Comparison of ENCODE assay signal across 8 cellular contexts in the genomic region with DNA sequence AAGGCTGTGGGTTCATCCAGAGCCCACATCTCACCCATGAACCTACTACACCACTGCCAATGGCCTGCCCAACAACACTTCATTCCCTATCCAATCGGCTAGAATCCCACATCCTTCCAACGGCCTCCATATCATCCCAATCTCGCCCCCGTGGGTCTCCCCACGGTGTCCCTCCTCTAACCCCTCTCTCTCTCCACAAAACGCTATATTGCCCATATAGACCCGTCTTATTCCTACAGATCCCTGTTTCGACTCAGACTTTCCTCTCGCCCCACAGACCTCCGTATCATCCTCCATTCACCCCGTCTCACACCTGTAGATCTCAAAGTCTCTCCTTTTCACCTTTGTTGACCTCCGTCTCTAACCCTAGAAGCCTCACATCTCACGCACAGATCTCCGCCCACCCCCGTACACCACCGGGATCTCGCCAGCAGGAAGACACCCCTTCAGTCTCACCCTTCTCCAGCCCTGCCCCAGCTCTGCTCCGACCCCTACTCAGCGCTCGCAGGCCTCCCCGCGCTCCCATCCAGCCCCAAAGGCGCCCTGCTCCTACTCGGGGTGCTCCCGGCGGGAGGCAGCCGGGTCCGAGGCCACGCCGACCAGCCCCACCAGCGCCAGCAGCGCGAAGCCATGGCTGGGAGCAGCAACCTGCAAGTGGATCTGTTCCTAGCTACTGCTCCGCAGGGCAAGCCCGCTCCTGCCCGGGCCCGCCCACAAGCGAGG. TPM values are rescaled to one million over a fixed set of nuclear protein-coding genes. Genes with fewer than 3 reads are reported as not detected.
DNase-seq lines count a peak whose midpoint lies in the region; ATAC-seq and TF ChIP-seq lines count a peak whose summit lies in the region.

Gene FDXR, minus strand, starts transcription at position 682 of the 723 bp plus-strand sequence. Its CDS starts 50 bp downstream, at position 632.

- no peaks in the 10 kb centered on the region for H3K27me3 ChIP-seq in trophoblast cell (ENCODE audit: insufficient read depth, low read length)

- H3K9ac ChIP-seq in trophoblast cell (ENCODE audit: low read length): peak within 1 kb of the TSS; percentile 91

- H4K8ac ChIP-seq in trophoblast cell (ENCODE audit: low read depth, low read length): peak within 1 kb of the TSS; percentile 97

- peak within 1 kb of the TSS; percentile 96 for H4K12ac ChIP-seq in trophoblast cell (ENCODE audit: low read depth, low read length)

- H2BK120ac ChIP-seq in trophoblast cell (ENCODE audit: insufficient read depth, low read length, poor library complexity): peak within 1 kb of the TSS; percentile 98

- TF ChIP-seq CTCF in HEK293 (tag by site-specific recombination; IDR thresholded peaks at IDR 0.05): peak; percentile 65; the same call in 1 of the 2 replicates
- no peak for TF ChIP-seq CTCF in GM20000 (IDR thresholded peaks at IDR 0.05; ENCODE audit: extremely low read depth, missing control alignments)

- DNase-seq in RPMI8226: peak; percentile 27
- no peak for DNase-seq in epithelial cell of prostate (ENCODE audit: low read depth, low spot score)
- no peak for DNase-seq in trophoblast cell
- DNase-seq in GM20000 (ENCODE audit: low spot score): no peak
- no peak for DNase-seq in SK-N-DZ (ENCODE audit: low spot score)
- no peak for DNase-seq in stimulated activated CD4-positive, alpha-beta T cell treated with anti-CD3 and anti-CD28 coated beads, Interleukin-4, amount 100 ng/mL, for 4 hours

- H3K79me2 ChIP-seq in trophoblast cell (ENCODE audit: control insufficient read depth, insufficient read depth, low read length, poor library complexity): peaks cover 5% of the 10 kb centered on the region

- H3K4me3 ChIP-seq in HEK293 (ENCODE audit: low read depth, low read length): peak within 1 kb of the TSS; percentile 83
- H3K4me3 ChIP-seq in trophoblast cell (ENCODE audit: low read depth, low read length): peak within 1 kb of the TSS; percentile 85

- peaks cover 0 to 34% of the 10 kb centered on the region in 2 experiments; a peak in 1 of 3 replicates for H3K36me3 ChIP-seq in HEK293 (ENCODE audit: control insufficient read depth in 2 of 2, insufficient read depth in 1 of 2, low read length in 2 of 2)
- H3K36me3 ChIP-seq in trophoblast cell (ENCODE audit: control insufficient read depth in 1 of 2, insufficient read depth in 2 of 2, low read length in 2 of 2): no peaks in the 10 kb centered on the region

- H3K4me1 ChIP-seq in HEK293 (ENCODE audit: control insufficient read depth, insufficient read depth, low read length) (peaks cover 10% of the 10 kb centered on the region), trophoblast cell (ENCODE audit: control insufficient read depth in 1 of 2, insufficient read depth in 2 of 2, low read length in 2 of 2) (peaks cover 3 to 11% of the 10 kb centered on the region in 2 experiments)

- peak within 1 kb of the TSS; percentile 94 for H2BK5ac ChIP-seq in trophoblast cell (ENCODE audit: low read depth, low read length, poor library complexity)

- no CpG with 5 or more reads among the region's 38 CpGs for WGBS in trophoblast cell (ENCODE audit: extremely low coverage, insufficient coverage, insufficient read length)

- H3K23ac ChIP-seq in trophoblast cell (ENCODE audit: low read length): no peak within 1 kb of the TSS

- peak within 1 kb of the TSS; percentile 99 for H2AFZ ChIP-seq in trophoblast cell (ENCODE audit: insufficient read depth, low read length, poor library complexity)

- H4K91ac ChIP-seq in trophoblast cell (ENCODE audit: low read depth, low read length): peak within 1 kb of the TSS; percentile 96

- H2BK12ac ChIP-seq in trophoblast cell (ENCODE audit: low read length): peak within 1 kb of the TSS; percentile 91

- H3K4ac ChIP-seq in trophoblast cell (ENCODE audit: low read depth, low read length): peak within 1 kb of the TSS; percentile 94

- peak; percentile 32 for ATAC-seq in GM18508 (IDR thresholded peaks at IDR 0.05; ENCODE audit: insufficient read depth, unreplicated experiment)

- peak within 1 kb of the TSS; percentile 99 for H3K14ac ChIP-seq in trophoblast cell (ENCODE audit: low read length)

- H3K9me3 ChIP-seq in HEK293 (ENCODE audit: control insufficient read depth, insufficient read depth, low read depth, low read length) (no peaks in the 10 kb centered on the region), trophoblast cell (ENCODE audit: insufficient read depth, low read depth, low read length) (peaks cover 3% of the 10 kb centered on the region)

- H3K18ac ChIP-seq in trophoblast cell (ENCODE audit: low read length): peak within 1 kb of the TSS; percentile 99

- CTCF ChIA-PET in HEK293 (lab: Yijun Ruan, JAX): interaction anchor here (0.6 to 7.4 kb wide), 10 partner anchors 7 to 329 kb away, joined by 3 to 83 read pairs (median 4); partner anchors contain the start of genes CD300H, GRIN2C and OTOP2

- peaks cover 8% of the 10 kb centered on the region for H3K79me1 ChIP-seq in trophoblast cell (ENCODE audit: low read length)

- H2AK5ac ChIP-seq in trophoblast cell (ENCODE audit: low read length): peak within 1 kb of the TSS; percentile 79

- peak within 1 kb of the TSS; percentile 86 for H3K27ac ChIP-seq in HEK293 (ENCODE audit: extremely low read depth, low read depth, low read length)
- H3K27ac ChIP-seq in epithelial cell of prostate: peak within 1 kb of the TSS; percentile 76
- peak within 1 kb of the TSS; percentile 82 for H3K27ac ChIP-seq in trophoblast cell (ENCODE audit: low read depth, low read length)

- POLR2A ChIA-PET in HEK293 (lab: Yijun Ruan, JAX): interaction anchor here (0.5 to 3.3 kb wide), 78 partner anchors 9 to 907 kb away, joined by 3 to 49 read pairs (median 4); partner anchors contain the start of genes CDR2L, GRB2, HID1 and JPT1

- peak within 1 kb of the TSS; percentile 92 for H3K4me2 ChIP-seq in trophoblast cell (ENCODE audit: low read length)

TF ChIP-seq in HEK293, 187 proteins besides CTCF, POLR2A, EP300 and RAD21 (continues in another document):
- TF ChIP-seq WT1 (tag by site-specific recombination; IDR thresholded peaks at IDR 0.05): 0 out of 2 replicates have a peak, but pooled peaks have one; percentile 9
- no peak for TF ChIP-seq ZNF561 (tag by site-specific recombination; IDR thresholded peaks at IDR 0.05; ENCODE audit: borderline replicate concordance)
- no peak; the same call in 1 of the 2 replicates for TF ChIP-seq ZNF335 (tag by site-specific recombination; conservative IDR thresholded peaks at IDR 0.05)
- TF ChIP-seq ZNF701 (tag by site-specific recombination; IDR thresholded peaks at IDR 0.05): no peak
- peak; percentile 94 for TF ChIP-seq SCRT2 (tag by site-specific recombination; IDR thresholded peaks at IDR 0.05)
- TF ChIP-seq, protein P1, sequence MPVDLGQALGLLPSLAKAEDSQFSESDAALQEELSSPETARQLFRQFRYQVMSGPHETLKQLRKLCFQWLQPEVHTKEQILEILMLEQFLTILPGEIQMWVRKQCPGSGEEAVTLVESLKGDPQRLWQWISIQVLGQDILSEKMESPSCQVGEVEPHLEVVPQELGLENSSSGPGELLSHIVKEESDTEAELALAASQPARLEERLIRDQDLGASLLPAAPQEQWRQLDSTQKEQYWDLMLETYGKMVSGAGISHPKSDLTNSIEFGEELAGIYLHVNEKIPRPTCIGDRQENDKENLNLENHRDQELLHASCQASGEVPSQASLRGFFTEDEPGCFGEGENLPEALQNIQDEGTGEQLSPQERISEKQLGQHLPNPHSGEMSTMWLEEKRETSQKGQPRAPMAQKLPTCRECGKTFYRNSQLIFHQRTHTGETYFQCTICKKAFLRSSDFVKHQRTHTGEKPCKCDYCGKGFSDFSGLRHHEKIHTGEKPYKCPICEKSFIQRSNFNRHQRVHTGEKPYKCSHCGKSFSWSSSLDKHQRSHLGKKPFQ (tag by site-specific recombination; IDR thresholded peaks at IDR 0.05): no peak
- TF ChIP-seq, protein P2, sequence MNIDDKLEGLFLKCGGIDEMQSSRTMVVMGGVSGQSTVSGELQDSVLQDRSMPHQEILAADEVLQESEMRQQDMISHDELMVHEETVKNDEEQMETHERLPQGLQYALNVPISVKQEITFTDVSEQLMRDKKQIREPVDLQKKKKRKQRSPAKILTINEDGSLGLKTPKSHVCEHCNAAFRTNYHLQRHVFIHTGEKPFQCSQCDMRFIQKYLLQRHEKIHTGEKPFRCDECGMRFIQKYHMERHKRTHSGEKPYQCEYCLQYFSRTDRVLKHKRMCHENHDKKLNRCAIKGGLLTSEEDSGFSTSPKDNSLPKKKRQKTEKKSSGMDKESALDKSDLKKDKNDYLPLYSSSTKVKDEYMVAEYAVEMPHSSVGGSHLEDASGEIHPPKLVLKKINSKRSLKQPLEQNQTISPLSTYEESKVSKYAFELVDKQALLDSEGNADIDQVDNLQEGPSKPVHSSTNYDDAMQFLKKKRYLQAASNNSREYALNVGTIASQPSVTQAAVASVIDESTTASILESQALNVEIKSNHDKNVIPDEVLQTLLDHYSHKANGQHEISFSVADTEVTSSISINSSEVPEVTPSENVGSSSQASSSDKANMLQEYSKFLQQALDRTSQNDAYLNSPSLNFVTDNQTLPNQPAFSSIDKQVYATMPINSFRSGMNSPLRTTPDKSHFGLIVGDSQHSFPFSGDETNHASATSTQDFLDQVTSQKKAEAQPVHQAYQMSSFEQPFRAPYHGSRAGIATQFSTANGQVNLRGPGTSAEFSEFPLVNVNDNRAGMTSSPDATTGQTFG (tag by site-specific recombination; IDR thresholded peaks at IDR 0.05; ENCODE audit: borderline replicate concordance): no peak
- no peak for TF ChIP-seq ZNF510 (tag by site-specific recombination; IDR thresholded peaks at IDR 0.05; ENCODE audit: insufficient replicate concordance)
- no peak for TF ChIP-seq ZBTB21 (tag by site-specific recombination; IDR thresholded peaks at IDR 0.05)
- TF ChIP-seq ZNF2 (tag by site-specific recombination; IDR thresholded peaks at IDR 0.05): peak; percentile 85
- TF ChIP-seq RBAK (tag by site-specific recombination; IDR thresholded peaks at IDR 0.05): no peak
- TF ChIP-seq TCF7L2 (IDR thresholded peaks at IDR 0.05; ENCODE audit: borderline replicate concordance, low read depth, low read length): no peak
- TF ChIP-seq, protein P3, sequence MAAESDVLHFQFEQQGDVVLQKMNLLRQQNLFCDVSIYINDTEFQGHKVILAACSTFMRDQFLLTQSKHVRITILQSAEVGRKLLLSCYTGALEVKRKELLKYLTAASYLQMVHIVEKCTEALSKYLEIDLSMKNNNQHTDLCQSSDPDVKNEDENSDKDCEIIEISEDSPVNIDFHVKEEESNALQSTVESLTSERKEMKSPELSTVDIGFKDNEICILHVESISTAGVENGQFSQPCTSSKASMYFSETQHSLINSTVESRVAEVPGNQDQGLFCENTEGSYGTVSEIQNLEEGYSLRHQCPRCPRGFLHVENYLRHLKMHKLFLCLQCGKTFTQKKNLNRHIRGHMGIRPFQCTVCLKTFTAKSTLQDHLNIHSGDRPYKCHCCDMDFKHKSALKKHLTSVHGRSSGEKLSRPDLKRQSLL (tag by site-specific recombination; IDR thresholded peaks at IDR 0.05): no peak
- peak; percentile 77 for TF ChIP-seq EGR2 (tag by site-specific recombination; IDR thresholded peaks at IDR 0.05; ENCODE audit: low read depth)
- TF ChIP-seq ZNF747 (tag by site-specific recombination; IDR thresholded peaks at IDR 0.05): no peak

RNA-seq across cellular contexts. Expression of gene FDXR, which starts in this region (rescaled TPM):
- polyA plus RNA-seq in trophoblast cell (2013): 12.9 and 13.4 TPM in 2 replicates
- polyA plus RNA-seq in SK-N-DZ (2014; cell fraction: cytosol; rRNA removed): 12.8 and 14.1 TPM in 2 replicates
- polyA plus RNA-seq in SK-N-DZ (2014; cell fraction: nucleus; rRNA removed): 11.5 and 18.8 TPM in 2 replicates
